ENCODE assay signal across 9 cellular contexts in genomic region chr12:25251749-25252148, GRCh38. TPM values are rescaled to one million over a fixed set of nuclear protein-coding genes. Genes with fewer than 3 reads are reported as not detected.
DNase-seq lines count a peak whose midpoint lies in the region; ATAC-seq and TF ChIP-seq lines count a peak whose summit lies in the region.
"Had no signal": no experiment of that assay in that cellular context is flagged by ENCODE, and none has a peak within 500 bp of the region (broad histone marks: within the 10 kb centered on the region; RNA-seq: fewer than 3 reads in every experiment).

No MANE protein-coding gene starts in this region.

- H3K9ac ChIP-seq in SK-N-SH, result peak overlapping the region; percentile 78

- ATAC-seq in GM18868 (IDR thresholded peaks at IDR 0.05; ENCODE audit: unreplicated experiment), result no peak

- intact Hi-C loops in prostate gland (cut with DNase I), result loop anchor here (5.0 kb wide), 1 partner anchor 81 kb away; no protein-coding TSS in a partner anchor

- TF ChIP-seq CTCF in SK-N-SH (IDR thresholded peaks at IDR 0.05), result no peak
- no peak for TF ChIP-seq CTCF in fibroblast of pulmonary artery (IDR thresholded peaks at IDR 0.05; ENCODE audit: low read length, missing control alignments)
- no peak for TF ChIP-seq CTCF in prostate gland (IDR thresholded peaks at IDR 0.05)

- H3K27ac ChIP-seq in SK-N-SH (ENCODE audit: low read depth in 2 of 2, low read length in 1 of 2) (peak overlapping the region; percentile 74 to 91), prostate gland (peak overlapping the region; percentile 90 to 94)

- H2AFZ ChIP-seq in SK-N-SH (ENCODE audit: low read depth), result peak overlapping the region; percentile 99

- peak overlapping the region; percentile 81 for H3K4me2 ChIP-seq in SK-N-SH

- no peak for TF ChIP-seq RAD21 in SK-N-SH (IDR thresholded peaks at IDR 0.05; ENCODE audit: low read length)

- peaks cover 3 to 5% of the 10 kb centered on the region in 2 experiments for H3K36me3 ChIP-seq in SK-N-SH (replicated peaks in 1 of 2; ENCODE audit: control insufficient read depth in 1 of 2, insufficient read depth in 2 of 2, low read length in 1 of 2)
- no peaks in the 10 kb centered on the region for H3K36me3 ChIP-seq in prostate gland

- no peak for DNase-seq in SK-N-SH
- no peak for DNase-seq in fibroblast of pulmonary artery (ENCODE audit: low read depth)
- DNase-seq in prostate gland (ENCODE audit: low spot score), result no peak
- no peak for DNase-seq in NCI-H2029 treated with DMSO at 0.1 percent for 48 hours (lab: John Stamatoyannopoulos, UW)
- no peak for DNase-seq in DMS53 (lab: John Stamatoyannopoulos, UW)
- no peak for DNase-seq in SKM-1 (lab: John Stamatoyannopoulos, UW; ENCODE audit: unreplicated experiment)
- DNase-seq: T1000 had no signal

- H3K9me2 ChIP-seq in SK-N-SH, result no peaks in the 10 kb centered on the region

- POLR2A ChIA-PET in SK-N-SH (lab: Yijun Ruan, JAX), result interaction anchor here (0.6 to 1.4 kb wide), 2 partner anchors 10 to 133 kb away, joined by 4 read pairs; no protein-coding TSS in a partner anchor

- TF ChIP-seq POLR2A in prostate gland (IDR thresholded peaks at IDR 0.05), result no peak

- no peak for TF ChIP-seq EP300 in SK-N-SH (IDR thresholded peaks at IDR 0.05; ENCODE audit: borderline replicate concordance in 1 of 2, low read depth in 1 of 2, low read length in 1 of 2)

- peaks cover 36% of the 10 kb centered on the region for H3K79me2 ChIP-seq in SK-N-SH (ENCODE audit: insufficient read depth)

- 57% methylated on average over 5 of the region's 5 CpGs for WGBS in SK-N-SH (ENCODE audit: low lambda C conversion rate)
- 44% methylated on average over 5 of the region's 5 CpGs for WGBS in prostate gland

- peaks cover 21% of the 10 kb centered on the region for H4K20me1 ChIP-seq in SK-N-SH (ENCODE audit: insufficient read depth)

- H3K4me3 ChIP-seq in GM08714 (ENCODE audit: low read length), result peak overlapping the region; percentile 55; the same call in 1 of the 2 replicates
- H3K4me3 ChIP-seq in SK-N-SH (ENCODE audit: low read depth in 2 of 2, low read length in 1 of 2), result peak overlapping the region; percentile 70 to 91
- peak overlapping the region; percentile 69 for H3K4me3 ChIP-seq in fibroblast of pulmonary artery (replicated peaks; ENCODE audit: low read depth, low read length)
- peak overlapping the region; percentile 73 to 100 for H3K4me3 ChIP-seq in prostate gland

- H3K27me3 ChIP-seq in SK-N-SH (ENCODE audit: insufficient read depth) (no peaks in the 10 kb centered on the region), prostate gland (replicated peaks; ENCODE audit: insufficient read depth) (no peaks in the 10 kb centered on the region)

- H3K9me3 ChIP-seq in SK-N-SH (no peaks in the 10 kb centered on the region), prostate gland (no peaks in the 10 kb centered on the region)

- peaks cover 5% of the 10 kb centered on the region for H3F3A ChIP-seq in SK-N-SH (replicated peaks; ENCODE audit: insufficient read depth)

- CTCF ChIA-PET in SK-N-SH (lab: Yijun Ruan, JAX), result interaction anchor here (1.5 to 1.9 kb wide), 2 partner anchors 11 to 136 kb away, joined by 5 to 7 read pairs; no protein-coding TSS in a partner anchor

- peaks cover 7 to 10% of the 10 kb centered on the region in 2 experiments; a peak in 3 of 4 replicates for H3K4me1 ChIP-seq in SK-N-SH (ENCODE audit: control insufficient read depth in 1 of 2, insufficient read depth in 2 of 2, low read depth in 1 of 2, low read length in 1 of 2)
- H3K4me1 ChIP-seq in prostate gland (replicated peaks), result peaks cover 2% of the 10 kb centered on the region

TF ChIP-seq in SK-N-SH, 30 proteins besides CTCF, POLR2A, EP300 and RAD21:
- TF ChIP-seq TCF12 (IDR thresholded peaks at IDR 0.05), result no peak
- TF ChIP-seq RXRA (IDR thresholded peaks at IDR 0.05; ENCODE audit: borderline replicate concordance, low read depth), result no peak
- TF ChIP-seq, protein P1, sequence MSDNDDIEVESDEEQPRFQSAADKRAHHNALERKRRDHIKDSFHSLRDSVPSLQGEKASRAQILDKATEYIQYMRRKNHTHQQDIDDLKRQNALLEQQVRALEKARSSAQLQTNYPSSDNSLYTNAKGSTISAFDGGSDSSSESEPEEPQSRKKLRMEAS (IDR thresholded peaks at IDR 0.05; ENCODE audit: low read depth), result no peak
- no peak for TF ChIP-seq ELF1 (IDR thresholded peaks at IDR 0.05)
- no peak for TF ChIP-seq MEF2A (IDR thresholded peaks at IDR 0.05; ENCODE audit: borderline replicate concordance, low read depth)
- TF ChIP-seq JUND (IDR thresholded peaks at IDR 0.05), result no peak
- TF ChIP-seq GABPA (IDR thresholded peaks at IDR 0.05; ENCODE audit: low read depth), result no peak
- no peak for TF ChIP-seq RFX5 (IDR thresholded peaks at IDR 0.05; ENCODE audit: low read length)
- TF ChIP-seq TAF1 (IDR thresholded peaks at IDR 0.05; ENCODE audit: borderline replicate concordance, low read depth, low read length), result no peak
- no peak for TF ChIP-seq SMC3 (IDR thresholded peaks at IDR 0.05; ENCODE audit: low read depth, low read length)
- no peak for TF ChIP-seq POLR2AphosphoS5 (IDR thresholded peaks at IDR 0.05; ENCODE audit: low read depth, low read length)
- TF ChIP-seq GATA2 (CRISPR knock-in tag; IDR thresholded peaks at IDR 0.05), result no peak
- TF ChIP-seq MXI1 (IDR thresholded peaks at IDR 0.05; ENCODE audit: low read depth, low read length), result no peak
- no peak for TF ChIP-seq FOXM1 (IDR thresholded peaks at IDR 0.05; ENCODE audit: low read depth)
- TF ChIP-seq NFIC (IDR thresholded peaks at IDR 0.05; ENCODE audit: borderline replicate concordance), result no peak
- no peak for TF ChIP-seq EZH2phosphoT487 (IDR thresholded peaks at IDR 0.05; ENCODE audit: borderline replicate concordance, low read depth)

RNA-seq across cellular contexts. Expression of gene KRAS, which starts 1.0 kb away (rescaled TPM):
- polyA plus RNA-seq in SK-N-SH (2012; rRNA removed), result 8.0 and 9.4 TPM in 2 replicates
- 12.2 and 15.0 TPM in 2 replicates for polyA plus RNA-seq in SK-N-SH (2012; cell fraction: cytosol; rRNA removed)
- polyA plus RNA-seq in SK-N-SH (2012; cell fraction: nucleus; rRNA removed), result 3.7 and 6.8 TPM in 2 replicates
- 10 to 100 TPM; 12.1 to 19.1 TPM for total RNA-seq in prostate gland

RNA-seq across cellular contexts. Expression of gene ETFRF1, which starts 56.7 kb away (rescaled TPM):
- 7.8 and 10.7 TPM in 2 replicates for polyA plus RNA-seq in SK-N-SH (2012; rRNA removed)
- polyA plus RNA-seq in SK-N-SH (2012; cell fraction: cytosol; rRNA removed), result 15.2 and 21.6 TPM in 2 replicates
- 3.0 and 6.7 TPM in 2 replicates for polyA plus RNA-seq in SK-N-SH (2012; cell fraction: nucleus; rRNA removed)
- 10 to 100 TPM; 23.1 to 39.3 TPM for total RNA-seq in prostate gland

RNA-seq across cellular contexts. Expression of gene DNAI7, which starts 56.8 kb away (rescaled TPM):
- 0.30 and 0.34 TPM in 2 replicates for polyA plus RNA-seq in SK-N-SH (2012; rRNA removed)
- 0.35 and 0.49 TPM in 2 replicates for polyA plus RNA-seq in SK-N-SH (2012; cell fraction: cytosol; rRNA removed)
- polyA plus RNA-seq in SK-N-SH (2012; cell fraction: nucleus; rRNA removed), result 0.16 and 0.45 TPM in 2 replicates
- total RNA-seq in prostate gland, result 1 to 10 TPM; 1.5 to 3.8 TPM
